2 cellular contexts compared by ENCODE assay signal in the genomic region with DNA sequence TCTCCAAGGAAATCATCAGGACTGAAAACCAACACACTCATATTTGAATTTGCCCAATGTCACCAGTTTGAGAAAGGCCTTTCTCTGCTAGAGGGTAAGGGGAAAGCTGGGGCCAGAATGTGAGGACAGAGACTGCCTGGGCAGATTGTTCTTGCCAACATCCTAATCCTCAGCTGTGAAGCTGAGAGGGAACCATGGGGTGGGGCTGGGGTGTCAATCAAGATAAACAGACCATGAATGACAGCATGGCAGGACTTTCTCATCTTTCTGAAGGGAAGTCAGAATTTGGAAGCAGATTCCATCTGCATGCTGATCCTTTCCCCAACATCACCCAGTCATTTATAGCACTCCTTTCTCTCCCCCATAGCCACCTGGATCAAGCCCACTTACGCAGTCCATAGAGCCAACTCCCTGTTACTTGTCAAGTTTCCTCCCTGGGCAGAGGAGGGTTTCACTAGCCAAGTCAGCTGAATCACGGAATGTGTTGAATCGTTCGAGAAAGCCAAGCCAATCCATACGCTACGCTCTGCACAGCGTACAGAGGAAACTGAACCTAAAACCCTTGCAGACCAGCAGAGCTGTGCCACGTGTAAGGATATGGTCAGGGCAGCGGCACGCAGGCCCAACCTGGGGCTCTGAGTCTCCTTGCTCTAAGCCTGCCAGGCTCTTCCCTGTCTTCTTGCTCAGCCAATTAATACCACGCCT.
TF ChIP-seq lines count a peak whose summit lies in the region.

No MANE protein-coding gene starts in this region.

TF ChIP-seq in GM12891, 5 proteins besides CTCF, POLR2A, EP300 and RAD21:
- TF ChIP-seq SPI1 (IDR thresholded peaks at IDR 0.05; ENCODE audit: low read depth, low read length): no peak
- TF ChIP-seq PAX5 (IDR thresholded peaks at IDR 0.05; ENCODE audit: insufficient read depth, low read length, severe bottlenecking): no peak
- TF ChIP-seq POU2F2 (IDR thresholded peaks at IDR 0.05; ENCODE audit: low read depth, low read length): no peak
- TF ChIP-seq POLR2AphosphoS5 (IDR thresholded peaks at IDR 0.05; ENCODE audit: low read depth, low read length): no peak
- TF ChIP-seq TAF1 (IDR thresholded peaks at IDR 0.05; ENCODE audit: low read depth, low read length): no peak

TF ChIP-seq in H1, 55 proteins besides CTCF, POLR2A, EP300 and RAD21:
- TF ChIP-seq GTF2F1 (IDR thresholded peaks at IDR 0.05; ENCODE audit: borderline replicate concordance, low read depth, low read length) (no peak), BCL11A (IDR thresholded peaks at IDR 0.05; ENCODE audit: low read depth in 2 of 2, low read length in 2 of 2) (no peak), SP2 (IDR thresholded peaks at IDR 0.05; ENCODE audit: low read length) (no peak), CEBPB (IDR thresholded peaks at IDR 0.05; ENCODE audit: low read depth, low read length) (no peak), TAF7 (optimal IDR thresholded peaks at IDR 0.05; ENCODE audit: borderline replicate concordance, low read depth, low read length) (no peak), EGR1 (IDR thresholded peaks at IDR 0.05; ENCODE audit: borderline replicate concordance, low read depth, low read length) (no peak), RNF2 (IDR thresholded peaks at IDR 0.05; ENCODE audit: borderline replicate concordance, low read depth, low read length, missing control alignments, poor library complexity, severe bottlenecking) (no peak), TAF1 (IDR thresholded peaks at IDR 0.05; ENCODE audit: low read depth, low read length) (no peak), RBBP5 (IDR thresholded peaks at IDR 0.05; ENCODE audit: borderline replicate concordance, low read depth, low read length) (no peak), SUZ12 (IDR thresholded peaks at IDR 0.05; ENCODE audit: low read length) (no peak), KDM1A (IDR thresholded peaks at IDR 0.05; ENCODE audit: borderline replicate concordance, low read length) (no peak), CBX8 (IDR thresholded peaks at IDR 0.05; ENCODE audit: borderline replicate concordance, low read depth, low read length) (no peak), NRF1 (IDR thresholded peaks at IDR 0.05; ENCODE audit: low read depth, low read length) (no peak)
- TF ChIP-seq, protein P1, sequence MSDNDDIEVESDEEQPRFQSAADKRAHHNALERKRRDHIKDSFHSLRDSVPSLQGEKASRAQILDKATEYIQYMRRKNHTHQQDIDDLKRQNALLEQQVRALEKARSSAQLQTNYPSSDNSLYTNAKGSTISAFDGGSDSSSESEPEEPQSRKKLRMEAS (IDR thresholded peaks at IDR 0.05): no peak
- TF ChIP-seq, protein P2, sequence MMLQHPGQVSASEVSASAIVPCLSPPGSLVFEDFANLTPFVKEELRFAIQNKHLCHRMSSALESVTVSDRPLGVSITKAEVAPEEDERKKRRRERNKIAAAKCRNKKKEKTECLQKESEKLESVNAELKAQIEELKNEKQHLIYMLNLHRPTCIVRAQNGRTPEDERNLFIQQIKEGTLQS (IDR thresholded peaks at IDR 0.05; ENCODE audit: insufficient read depth, low read depth, low read length): no peak
